In genomic region chr16:85888405-85889331, GRCh38 we compare ENCODE assay signal across 8 cellular contexts. TPM values are rescaled to one million over a fixed set of nuclear protein-coding genes. Genes with fewer than 3 reads are reported as not detected.
A peak's percentile ranks its signal among the peaks of the same experiment; 100 is the strongest.
DNase-seq lines count a peak whose midpoint lies in the region; ATAC-seq lines count a peak whose summit lies in the region.

No MANE protein-coding gene starts in this region.

- no peak overlapping the region for H3K4me3 Mint-ChIP-seq in T-helper 17 cell

- H3K4me1 Mint-ChIP-seq in T-helper 17 cell = peaks cover 12% of the 10 kb centered on the region

- peaks cover 0 to 8% (median 0%) of the 10 kb centered on the region in 11 experiments; a peak in 1 of 22 replicates for H3K27me3 ChIP-seq in BLaER1 treated with 17β-estradiol and CSF1 and Interleukin-3, amounts not matched to agents 10 nM and 100 nM

- H3K27me3 Mint-ChIP-seq in T-helper 17 cell = peaks cover 45% of the 10 kb centered on the region

- peaks cover 2% of the 10 kb centered on the region for H3K36me3 Mint-ChIP-seq in T-helper 17 cell (ENCODE audit: low read depth)

- ATAC-seq in GM19023 (IDR thresholded peaks at IDR 0.05; ENCODE audit: unreplicated experiment) (peak; percentile 90), HG03097 (IDR thresholded peaks at IDR 0.05; ENCODE audit: low FRiP score, unreplicated experiment) (peak; percentile 70), T-helper 17 cell (peak; percentile 68)

- peaks cover 41 to 97% (median 87%) of the 10 kb centered on the region in 10 experiments for H3K4me1 ChIP-seq in BLaER1 treated with 17β-estradiol and CSF1 and Interleukin-3, amounts not matched to agents 10 nM and 100 nM

- H3K4me2 ChIP-seq in BLaER1 treated with 17β-estradiol and CSF1 and Interleukin-3, amounts not matched to agents 10 nM and 100 nM = peak overlapping the region; percentile 82 to 98 (median 92)

- no peaks in the 10 kb centered on the region for H3K36me3 ChIP-seq in BLaER1 treated with 17β-estradiol and CSF1 and Interleukin-3, amounts not matched to agents 10 nM and 100 nM

- H4K20me1 ChIP-seq in BLaER1 treated with 17β-estradiol and CSF1 and Interleukin-3, amounts not matched to agents 10 nM and 100 nM = no peaks in the 10 kb centered on the region

- H3K9me3 ChIP-seq in BLaER1 treated with 17β-estradiol and CSF1 and Interleukin-3, amounts not matched to agents 10 nM and 100 nM (replicated peaks in 1 of 11) = no peaks in the 10 kb centered on the region
- no peaks in the 10 kb centered on the region for H3K9me3 ChIP-seq in T-helper 17 cell (ENCODE audit: control insufficient read depth, low read length, poor library complexity, severe bottlenecking)

- H3K4me3 ChIP-seq in BLaER1 treated with 17β-estradiol and CSF1 and Interleukin-3, amounts not matched to agents 10 nM and 100 nM = peak overlapping the region in 7 of 10 experiments; percentile 4 to 49 (median 27); a peak in 11 of 20 replicates

- DNase-seq in T-helper 17 cell = no peak
- DNase-seq in iris pigment epithelial cell (ENCODE audit: low read depth) = peak; percentile 94
- DNase-seq in NCI-H2081 treated with DMSO at 0.1 percent for 48 hours (lab: John Stamatoyannopoulos, UW) = no peak
- DNase-seq in central memory CD4-positive, alpha-beta T cell = no peak
- no peak for DNase-seq in NCI-H510A (lab: John Stamatoyannopoulos, UW)

- H3K9ac ChIP-seq in BLaER1 treated with 17β-estradiol and CSF1 and Interleukin-3, amounts not matched to agents 10 nM and 100 nM = peak overlapping the region; percentile 51 to 75 (median 64)

- H3K27ac Mint-ChIP-seq in T-helper 17 cell = no peak overlapping the region

- H3K27ac ChIP-seq in BLaER1 treated with 17β-estradiol and CSF1 and Interleukin-3, amounts not matched to agents 10 nM and 100 nM = peak overlapping the region; percentile 70 to 90 (median 82)

RNA-seq across cellular contexts. Expression of gene IRF8, which starts 10.3 kb away (rescaled TPM):
- 10 to 100 TPM in 1 of 2 donors, 1 to 10 TPM in 1; 5.4 to 22.8 TPM for total RNA-seq in T-helper 17 cell
